ENCODE assay signal across 21 cellular contexts in the genomic region with DNA sequence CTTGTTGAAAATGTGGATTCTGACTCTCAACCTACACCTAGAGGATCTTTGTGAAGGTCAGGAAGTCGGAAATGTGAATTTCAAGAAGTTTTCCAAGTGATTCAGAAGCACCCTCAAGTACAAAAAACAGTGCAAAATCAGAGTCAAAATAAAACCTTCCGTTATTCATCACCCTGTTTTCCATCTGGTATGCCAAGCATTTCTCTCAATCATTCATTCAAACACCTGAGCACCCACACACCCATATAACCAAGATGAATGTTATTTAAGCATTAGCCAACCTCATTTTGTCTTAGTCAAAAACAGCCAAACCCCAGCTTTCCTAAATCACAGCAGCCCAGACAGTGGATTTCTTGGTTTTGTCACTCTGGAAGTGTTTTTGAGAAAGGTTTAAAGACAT.
DNase-seq lines count a peak whose midpoint lies in the region; ATAC-seq, FAIRE-seq and TF ChIP-seq lines count a peak whose summit lies in the region.
"Had no signal": no experiment of that assay in that cellular context is flagged by ENCODE, and none has a peak within 500 bp of the region (broad histone marks: within the 10 kb centered on the region; RNA-seq: fewer than 3 reads in every experiment).

No MANE protein-coding gene starts in this region.

- no peak overlapping the region for H3K4me2 ChIP-seq in astrocyte (ENCODE audit: low read length)

- H3K4me1 ChIP-seq in astrocyte (ENCODE audit: insufficient read depth, low read length): no peaks in the 10 kb centered on the region

- FAIRE-seq in astrocyte (lab: Jason Lieb, UNC): no peak
- FAIRE-seq: GM12891, GM18507 had no signal

- peaks cover 13% of the 10 kb centered on the region for H3K4me1 Mint-ChIP-seq in activated CD4-positive, alpha-beta T cell treated with anti-CD3 and anti-CD28 coated beads for 36 hours
- peaks cover 25% of the 10 kb centered on the region for H3K4me1 Mint-ChIP-seq in astrocyte (ENCODE audit: low read depth, unreplicated experiment)
- H3K4me1 Mint-ChIP-seq: CD4-positive, CD25-positive, alpha-beta regulatory T cell had no signal

- H3K27me3 ChIP-seq in astrocyte (ENCODE audit: insufficient read depth, low read length): no peaks in the 10 kb centered on the region

- no peaks in the 10 kb centered on the region for H3K36me3 ChIP-seq in astrocyte (ENCODE audit: insufficient read depth, low read length)

- H3K9me3 Mint-ChIP-seq in activated CD4-positive, alpha-beta T cell treated with anti-CD3 and anti-CD28 coated beads for 36 hours (ENCODE audit: low read depth): no peaks in the 10 kb centered on the region
- no peaks in the 10 kb centered on the region for H3K9me3 Mint-ChIP-seq in astrocyte (ENCODE audit: unreplicated experiment)
- H3K9me3 Mint-ChIP-seq: CD4-positive, CD25-positive, alpha-beta regulatory T cell had no signal

- H3K36me3 Mint-ChIP-seq in activated CD4-positive, alpha-beta T cell treated with anti-CD3 and anti-CD28 coated beads for 36 hours (ENCODE audit: low read depth): no peaks in the 10 kb centered on the region
- H3K36me3 Mint-ChIP-seq in astrocyte (ENCODE audit: low read depth, unreplicated experiment): peaks cover 6% of the 10 kb centered on the region
- H3K36me3 Mint-ChIP-seq: CD4-positive, CD25-positive, alpha-beta regulatory T cell had no signal

- no peaks in the 10 kb centered on the region for H3K9me3 ChIP-seq in astrocyte (ENCODE audit: insufficient read depth, low read depth, low read length)

- peak; percentile 19 for ATAC-seq in activated CD4-positive, alpha-beta T cell treated with anti-CD3 and anti-CD28 coated beads for 36 hours
- ATAC-seq: Right ventricle myocardium inferior had no signal

- no peak overlapping the region for H3K27ac Mint-ChIP-seq in activated CD4-positive, alpha-beta T cell treated with anti-CD3 and anti-CD28 coated beads for 36 hours
- no peak overlapping the region for H3K27ac Mint-ChIP-seq in astrocyte (ENCODE audit: unreplicated experiment)
- H3K27ac Mint-ChIP-seq: CD4-positive, CD25-positive, alpha-beta regulatory T cell had no signal

- H3K27me3 Mint-ChIP-seq in activated CD4-positive, alpha-beta T cell treated with anti-CD3 and anti-CD28 coated beads for 36 hours: peaks cover 14% of the 10 kb centered on the region
- H3K27me3 Mint-ChIP-seq in astrocyte (ENCODE audit: low read depth, unreplicated experiment): no peaks in the 10 kb centered on the region

- CTCF ChIA-PET in activated CD4-positive, alpha-beta T cell treated with anti-CD3 and anti-CD28 coated beads for 36 hours (lab: Charles Lee): interaction anchor here (0.6 kb wide), 1 partner anchor 14 kb away, joined by 3 read pairs; no protein-coding TSS in a partner anchor

- no peak for TF ChIP-seq CTCF in astrocyte (IDR thresholded peaks at IDR 0.05; ENCODE audit: insufficient read depth, low read depth, low read length)

- H4K20me1 ChIP-seq in astrocyte (ENCODE audit: insufficient read depth, low read length): peaks cover 31% of the 10 kb centered on the region

- DNase-seq in activated CD4-positive, alpha-beta T cell treated with anti-CD3 and anti-CD28 coated beads for 36 hours: no peak
- no peak for DNase-seq in activated CD4-positive, alpha-beta T cell treated with anti-CD3 and anti-CD28 coated beads for 1 hour
- DNase-seq in astrocyte (ENCODE audit: low read depth) (peak; percentile 10), kidney tubule cell (ENCODE audit: low spot score) (peak; percentile 38), DMS79 (lab: John Stamatoyannopoulos, UW) (no peak), hypothalamus (lab: John Stamatoyannopoulos, UW) (no peak), glomerular visceral epithelial cell (ENCODE audit: extremely low spot score) (no peak)
- no peak for DNase-seq in activated T-cell treated with anti-CD3 and anti-CD28 coated beads, Interleukin-2, amount 50 U/mL, for 1 hour
- DNase-seq: AML-193; CD4-positive, CD25-positive, alpha-beta regulatory T cell; EL; KG1; NCI-H1417 treated with DMSO at 0.1 percent for 48 hours; NCI-H1930; NCI-H226; NCI-H524; NCI-H82 had no signal

- H2AFZ ChIP-seq in astrocyte (ENCODE audit: low read depth, low read length): no peak overlapping the region

- intact Hi-C loops in activated CD4-positive, alpha-beta T cell treated with anti-CD3 and anti-CD28 coated beads for 36 hours (cut with DNase I, micrococcal nuclease): no loop called here

- no peak overlapping the region for H3K4me3 ChIP-seq in astrocyte (ENCODE audit: insufficient read depth, low read depth, low read length)

- H3K4me3 Mint-ChIP-seq in activated CD4-positive, alpha-beta T cell treated with anti-CD3 and anti-CD28 coated beads for 36 hours: no peak overlapping the region
- H3K4me3 Mint-ChIP-seq in astrocyte (ENCODE audit: unreplicated experiment): no peak overlapping the region
- H3K4me3 Mint-ChIP-seq: CD4-positive, CD25-positive, alpha-beta regulatory T cell had no signal

- no peak overlapping the region for H3K27ac ChIP-seq in astrocyte (ENCODE audit: low read depth, low read length)
- H3K27ac ChIP-seq: 22Rv1 had no signal

- POLR2A ChIA-PET in activated CD4-positive, alpha-beta T cell treated with anti-CD3 and anti-CD28 coated beads for 36 hours (lab: Charles Lee): no interaction called here

- no peak overlapping the region for H3K9ac ChIP-seq in astrocyte (ENCODE audit: low read length)

- H3K79me2 ChIP-seq in astrocyte (ENCODE audit: insufficient read depth, low read length): peaks cover 4% of the 10 kb centered on the region

Comparison
In these comparisons a context has a peak if more than half of its experiments do, and no peak if none do; other contexts are left out.
1. DNase-seq: peak in astrocyte (single experiment) and kidney tubule cell (single experiment); none in activated CD4-positive, alpha-beta T cell treated with anti-CD3 and anti-CD28 coated beads for 36 hours (single experiment), activated CD4-positive, alpha-beta T cell treated with anti-CD3 and anti-CD28 coated beads for 1 hour (single experiment), activated T-cell treated with anti-CD3 and anti-CD28 coated beads, Interleukin-2, amount 50 U/mL, for 1 hour (single experiment), DMS79 (single experiment), hypothalamus (0 of 51) and glomerular visceral epithelial cell (single experiment).